ENCODE assay signal across 14 cellular contexts in genomic region chr15:31337352-31338031, GRCh38. TPM values are rescaled to one million over a fixed set of nuclear protein-coding genes. Genes with fewer than 3 reads are reported as not detected.
DNase-seq lines count a peak whose midpoint lies in the region; ATAC-seq, FAIRE-seq and TF ChIP-seq lines count a peak whose summit lies in the region.
"Had no signal": no experiment of that assay in that cellular context is flagged by ENCODE, and none has a peak within 500 bp of the region (broad histone marks: within the 10 kb centered on the region; RNA-seq: fewer than 3 reads in every experiment).

No MANE protein-coding gene starts in this region.

- H3K4me1 ChIP-seq in kidney (ENCODE audit: control insufficient read depth in 1 of 2, insufficient read depth in 1 of 2, low read depth in 1 of 2, low read length in 2 of 2) (peaks cover 78 to 88% of the 10 kb centered on the region in 2 donors), subcutaneous abdominal adipose tissue (ENCODE audit: control insufficient read depth in 5 of 5, insufficient read depth in 5 of 5, low read length in 5 of 5) (peaks cover 35 to 96% (median 85%) of the 10 kb centered on the region in 5 donors), tibial artery (peaks cover 0 to 84% (median 55%) of the 10 kb centered on the region in 4 donors)

- H3K9me3 ChIP-seq in kidney (ENCODE audit: control insufficient read depth in 1 of 2, low read length in 2 of 2) (no peaks in the 10 kb centered on the region), subcutaneous abdominal adipose tissue (ENCODE audit: control insufficient read depth in 5 of 5, low read length in 5 of 5) (no peaks in the 10 kb centered on the region), tibial artery (no peaks in the 10 kb centered on the region)

- no peaks in the 10 kb centered on the region for H3K9me3 Mint-ChIP-seq in T-helper 1 cell treated with Interleukin-12 subunit alpha and Interleukin-12 subunit beta and Interleukin-4 antibody, amounts not matched to agents 30 μg/mL and 1 μg/mL, for 36 hours
- H3K9me3 Mint-ChIP-seq in activated B cell treated with CpG ODN at 0.5 μM for 24 hours = no peaks in the 10 kb centered on the region

- peak overlapping the region in 1 of 2 donors; percentile 2 for H3K4me3 ChIP-seq in kidney (ENCODE audit: low read length in 2 of 2)
- H3K4me3 ChIP-seq in subcutaneous abdominal adipose tissue (ENCODE audit: low read depth in 1 of 5, low read length in 5 of 5) = no peak overlapping the region
- H3K4me3 ChIP-seq in tibial artery = no peak overlapping the region

- H3K27me3 Mint-ChIP-seq in T-helper 1 cell treated with Interleukin-12 subunit alpha and Interleukin-12 subunit beta and Interleukin-4 antibody, amounts not matched to agents 30 μg/mL and 1 μg/mL, for 36 hours (ENCODE audit: low read depth) = no peaks in the 10 kb centered on the region
- H3K27me3 Mint-ChIP-seq in activated B cell treated with CpG ODN at 0.5 μM for 24 hours = no peaks in the 10 kb centered on the region

- DNase-seq in T-helper 1 cell = no peak
- DNase-seq in activated B cell treated with CpG ODN at 0.5 μM for 24 hours = no peak
- peak; percentile 27 for DNase-seq in kidney
- no peak for DNase-seq in tibial artery
- DNase-seq in kidney glomerular epithelial cell (lab: John Stamatoyannopoulos, UW) = no peak
- no peak for DNase-seq in KG1 (lab: John Stamatoyannopoulos, UW)
- DNase-seq: cortex of kidney, EL, Kasumi-1, mesenchymal stem cell had no signal

- H3K27ac ChIP-seq in kidney (ENCODE audit: low read depth in 2 of 2, low read length in 2 of 2) (peak overlapping the region in 1 of 2 donors; percentile 59), subcutaneous abdominal adipose tissue (ENCODE audit: low read depth, low read length) (peak overlapping the region; percentile 80), tibial artery (peak overlapping the region in 1 of 2 donors; percentile 72)

- no peaks in the 10 kb centered on the region for H3K36me3 ChIP-seq in kidney (ENCODE audit: control insufficient read depth in 1 of 2, insufficient read depth in 2 of 2, low read length in 2 of 2)
- H3K36me3 ChIP-seq in subcutaneous abdominal adipose tissue (ENCODE audit: control insufficient read depth in 5 of 5, insufficient read depth in 5 of 5, low read length in 5 of 5) = peaks cover 0 to 5% (median 0%) of the 10 kb centered on the region in 5 donors
- H3K36me3 ChIP-seq in tibial artery = no peaks in the 10 kb centered on the region

- H3K9ac ChIP-seq in kidney (ENCODE audit: low read length in 2 of 2) = no peak overlapping the region
- no peak overlapping the region for H3K9ac ChIP-seq in subcutaneous abdominal adipose tissue (ENCODE audit: low read length in 5 of 5)

- H3K27me3 ChIP-seq in subcutaneous abdominal adipose tissue (ENCODE audit: control insufficient read depth in 5 of 5, insufficient read depth in 4 of 5, low read length in 5 of 5) (no peaks in the 10 kb centered on the region), tibial artery (no peaks in the 10 kb centered on the region)

- peaks cover 10% of the 10 kb centered on the region for H3K36me3 Mint-ChIP-seq in T-helper 1 cell treated with Interleukin-12 subunit alpha and Interleukin-12 subunit beta and Interleukin-4 antibody, amounts not matched to agents 30 μg/mL and 1 μg/mL, for 36 hours (ENCODE audit: low read depth)
- H3K36me3 Mint-ChIP-seq in activated B cell treated with CpG ODN at 0.5 μM for 24 hours (ENCODE audit: low read depth) = peaks cover 17% of the 10 kb centered on the region

- H3K4me1 Mint-ChIP-seq in T-helper 1 cell treated with Interleukin-12 subunit alpha and Interleukin-12 subunit beta and Interleukin-4 antibody, amounts not matched to agents 30 μg/mL and 1 μg/mL, for 36 hours (ENCODE audit: low read depth) = peaks cover 82% of the 10 kb centered on the region
- peaks cover 98% of the 10 kb centered on the region for H3K4me1 Mint-ChIP-seq in activated B cell treated with CpG ODN at 0.5 μM for 24 hours

- H3K27ac Mint-ChIP-seq in T-helper 1 cell treated with Interleukin-12 subunit alpha and Interleukin-12 subunit beta and Interleukin-4 antibody, amounts not matched to agents 30 μg/mL and 1 μg/mL, for 36 hours = peak overlapping the region; percentile 77
- H3K27ac Mint-ChIP-seq in activated B cell treated with CpG ODN at 0.5 μM for 24 hours = peak overlapping the region; percentile 76

- intact Hi-C loops in activated B cell treated with CpG ODN at 0.5 μM for 24 hours (cut with micrococcal nuclease) (loop anchor here (1.0 kb wide), 2 partner anchors 8 to 9 kb away; no protein-coding TSS in a partner anchor), kidney (cut with DNase I) (no loop called here), tibial artery (cut with DNase I; ENCODE audit: low total_unique reads) (no loop called here)

- no peak for ATAC-seq in activated B cell treated with CpG ODN at 0.5 μM for 24 hours (ENCODE audit: low read depth)

- FAIRE-seq in kidney (lab: Jason Lieb, UNC) = no peak
- FAIRE-seq: frontal cortex, H1 had no signal

- TF ChIP-seq CTCF in activated B cell treated with CpG ODN at 0.5 μM for 24 hours (IDR thresholded peaks at IDR 0.05) = no peak
- no peak for TF ChIP-seq CTCF in kidney (IDR thresholded peaks at IDR 0.05; ENCODE audit: borderline replicate concordance, extremely low read depth, insufficient read depth)
- TF ChIP-seq CTCF in tibial artery (IDR thresholded peaks at IDR 0.05) = no peak

- POLR2A ChIA-PET in activated B cell treated with CpG ODN at 0.5 μM for 24 hours (lab: Charles Lee) = interaction anchor here (0.9 to 1.8 kb wide), 4 partner anchors 9 to 97 kb away, joined by 3 to 5 read pairs (median 4); no protein-coding TSS in a partner anchor

- CTCF ChIA-PET in activated B cell treated with CpG ODN at 0.5 μM for 24 hours (lab: Charles Lee) = interaction anchor here (1.4 kb wide), 1 partner anchor 149 kb away, joined by 3 read pairs; no protein-coding TSS in a partner anchor

- H3K4me3 Mint-ChIP-seq in T-helper 1 cell treated with Interleukin-12 subunit alpha and Interleukin-12 subunit beta and Interleukin-4 antibody, amounts not matched to agents 30 μg/mL and 1 μg/mL, for 36 hours = peak overlapping the region; percentile 35
- H3K4me3 Mint-ChIP-seq in activated B cell treated with CpG ODN at 0.5 μM for 24 hours = no peak overlapping the region

RNA-seq across cellular contexts. Expression of gene KLF13, which starts 10.9 kb away (rescaled TPM):
- 177 and 178 TPM in 2 replicates for total RNA-seq in activated B cell treated with CpG ODN at 0.5 μM for 24 hours
- total RNA-seq in kidney = 123 TPM
- 55.5 TPM for polyA plus RNA-seq in kidney (ENCODE audit: insufficient read depth, low read depth, low replicate concordance)
